ENCODE assay signal across 9 cellular contexts in the genomic region with DNA sequence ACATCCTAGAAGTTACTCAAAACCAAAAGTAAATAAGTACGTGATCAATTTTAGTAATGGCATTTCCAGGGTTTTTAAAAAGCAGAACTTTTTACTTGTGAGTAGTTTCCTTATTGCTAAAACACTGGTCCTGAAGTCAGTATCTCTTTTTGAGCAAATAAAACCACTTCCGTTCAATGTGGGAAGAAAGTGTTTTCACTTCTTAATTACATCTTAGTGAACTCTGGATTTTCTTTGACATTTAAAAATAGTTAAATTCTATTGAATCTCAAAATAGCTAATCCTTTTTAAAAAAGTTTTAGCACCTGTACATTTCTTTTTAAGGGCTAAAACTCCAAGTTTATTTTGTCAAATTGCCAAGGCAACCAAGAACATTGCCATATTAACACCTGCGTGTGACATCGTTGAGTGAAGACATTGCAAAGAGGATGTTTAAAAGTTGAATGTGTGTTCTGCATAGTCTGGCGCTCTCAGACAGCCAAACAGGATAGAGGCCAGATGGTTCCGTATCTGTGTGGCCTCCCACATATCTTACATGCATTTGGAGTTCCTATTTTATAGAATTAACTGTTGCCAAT. TPM values are rescaled to one million over a fixed set of nuclear protein-coding genes. Genes with fewer than 3 reads are reported as not detected.
DNase-seq lines count a peak whose midpoint lies in the region; ATAC-seq, FAIRE-seq and TF ChIP-seq lines count a peak whose summit lies in the region.
"Had no signal": no experiment of that assay in that cellular context is flagged by ENCODE, and none has a peak within 500 bp of the region (broad histone marks: within the 10 kb centered on the region; RNA-seq: fewer than 3 reads in every experiment).

No MANE protein-coding gene starts in this region.

- CTCF ChIA-PET in activated naive CD4-positive, alpha-beta T cell treated with anti-CD3 and anti-CD28 coated beads for 36 hours (lab: Charles Lee) = interaction anchor here (0.5 to 4.3 kb wide), 18 partner anchors 8 to 885 kb away, joined by 3 to 31 read pairs (median 4); no protein-coding TSS in a partner anchor

- peak; percentile 44 for DNase-seq in activated naive CD4-positive, alpha-beta T cell treated with anti-CD3 and anti-CD28 coated beads for 36 hours
- DNase-seq in activated naive CD4-positive, alpha-beta T cell treated with Interleukin-2 at 50 U/mL for 16 hours = no peak
- peak; percentile 37 to 50 (median 46) for DNase-seq in immature natural killer cell
- no peak for DNase-seq in cerebellar nuclear complex (lab: John Stamatoyannopoulos, UW)
- no peak for DNase-seq in WERI-Rb-1
- DNase-seq in urothelium cell line (ENCODE audit: low spot score) = no peak

- intact Hi-C loops in activated naive CD4-positive, alpha-beta T cell treated with anti-CD3 and anti-CD28 coated beads for 36 hours (cut with micrococcal nuclease) = loop anchor here (1.0 to 10.0 kb wide), 15 partner anchors 26 to 1101 kb away; partner anchors contain the start of genes CLP1 and UBE2L6

- peak overlapping the region; percentile 70 for H3K4me2 ChIP-seq in OCI-LY3 (ENCODE audit: low read length)

- no peak for TF ChIP-seq CTCF in OCI-LY3 (IDR thresholded peaks at IDR 0.05; ENCODE audit: low read depth, low read length)
- no peak for TF ChIP-seq CTCF in WERI-Rb-1 (IDR thresholded peaks at IDR 0.05; ENCODE audit: low read depth, low read length)

- no peaks in the 10 kb centered on the region for H3K79me2 ChIP-seq in OCI-LY3 (ENCODE audit: low read length)

- ATAC-seq in HG02943 (IDR thresholded peaks at IDR 0.05; ENCODE audit: low read depth, unreplicated experiment) = peak; percentile 82

- H3K27me3 Mint-ChIP-seq in activated naive CD4-positive, alpha-beta T cell treated with anti-CD3 and anti-CD28 coated beads for 36 hours (ENCODE audit: low read depth) = no peaks in the 10 kb centered on the region
- H3K27me3 Mint-ChIP-seq in immature natural killer cell (ENCODE audit: low read depth in 3 of 3) = peaks cover 0 to 3% (median 0%) of the 10 kb centered on the region in 3 donors

- H3K9ac ChIP-seq in OCI-LY3 (ENCODE audit: low read length) = peak overlapping the region; percentile 20; the same call in 1 of the 2 replicates

- peaks cover 20% of the 10 kb centered on the region for H3K36me3 ChIP-seq in OCI-LY3 (replicated peaks; ENCODE audit: low read depth, low read length)
- no peaks in the 10 kb centered on the region for H3K36me3 ChIP-seq in WERI-Rb-1

- peaks cover 58% of the 10 kb centered on the region for H3K4me1 Mint-ChIP-seq in activated naive CD4-positive, alpha-beta T cell treated with anti-CD3 and anti-CD28 coated beads for 36 hours (ENCODE audit: low read depth)
- H3K4me1 Mint-ChIP-seq in immature natural killer cell = peaks cover 36 to 37% of the 10 kb centered on the region in 2 donors

- no peak overlapping the region for H2AFZ ChIP-seq in OCI-LY3 (ENCODE audit: low read depth, low read length)

- no peaks in the 10 kb centered on the region for H4K20me1 ChIP-seq in OCI-LY3 (ENCODE audit: insufficient read depth, low read length)

- peaks cover 32% of the 10 kb centered on the region for H3K27me3 ChIP-seq in OCI-LY3 (ENCODE audit: low read depth, low read length)
- peaks cover 45% of the 10 kb centered on the region for H3K27me3 ChIP-seq in WERI-Rb-1 (ENCODE audit: insufficient read depth, low read depth, severe bottlenecking)

- FAIRE-seq in urothelium cell line (lab: Jason Lieb, UNC) = no peak

- H3K9me3 ChIP-seq in OCI-LY3 (ENCODE audit: insufficient read depth, low read length) = no peaks in the 10 kb centered on the region
- no peaks in the 10 kb centered on the region for H3K9me3 ChIP-seq in WERI-Rb-1 (ENCODE audit: severe bottlenecking)

- H3K36me3 Mint-ChIP-seq in activated naive CD4-positive, alpha-beta T cell treated with anti-CD3 and anti-CD28 coated beads for 36 hours (ENCODE audit: low read depth) = peaks cover 29% of the 10 kb centered on the region
- peaks cover 10 to 17% (median 14%) of the 10 kb centered on the region in 3 donors for H3K36me3 Mint-ChIP-seq in immature natural killer cell

- H3K27ac Mint-ChIP-seq in activated naive CD4-positive, alpha-beta T cell treated with anti-CD3 and anti-CD28 coated beads for 36 hours = peak overlapping the region; percentile 86
- H3K27ac Mint-ChIP-seq in immature natural killer cell = peak overlapping the region; percentile 89 to 95 (median 92)

- peak overlapping the region; percentile 34 for H3K4me3 ChIP-seq in OCI-LY3 (ENCODE audit: low read length)
- no peak overlapping the region for H3K4me3 ChIP-seq in WERI-Rb-1 (ENCODE audit: low read depth, low read length)

- peak overlapping the region; percentile 61 for H3K4me3 Mint-ChIP-seq in activated naive CD4-positive, alpha-beta T cell treated with anti-CD3 and anti-CD28 coated beads for 36 hours
- H3K4me3 Mint-ChIP-seq in immature natural killer cell = peak overlapping the region; percentile 68 to 79 (median 73)

- H3K9me3 Mint-ChIP-seq in activated naive CD4-positive, alpha-beta T cell treated with anti-CD3 and anti-CD28 coated beads for 36 hours = no peaks in the 10 kb centered on the region
- H3K9me3 Mint-ChIP-seq in immature natural killer cell = no peaks in the 10 kb centered on the region

- H3K4me1 ChIP-seq in OCI-LY3 (ENCODE audit: low read length) = peaks cover 34% of the 10 kb centered on the region

- H3K27ac ChIP-seq in OCI-LY3 (ENCODE audit: low read length) = peak overlapping the region; percentile 79
- H3K27ac ChIP-seq in WERI-Rb-1 = no peak overlapping the region

RNA-seq across cellular contexts. Expression of gene OR5B21, which starts 17.2 kb away (rescaled TPM):
- not detected for total RNA-seq in activated naive CD4-positive, alpha-beta T cell treated with anti-CD3 and anti-CD28 coated beads for 36 hours
- not detected for polyA plus RNA-seq in immature natural killer cell
- polyA plus RNA-seq: BJ had no signal

RNA-seq across cellular contexts. Expression of gene LPXN, which starts 50.5 kb away (rescaled TPM):
- total RNA-seq in activated naive CD4-positive, alpha-beta T cell treated with anti-CD3 and anti-CD28 coated beads for 36 hours = 10 to 100 TPM; 84.9 to 85.1 TPM
- polyA plus RNA-seq in immature natural killer cell = 100 to 1,000 TPM; 153 to 217 (median 197) TPM

RNA-seq across cellular contexts. Expression of gene ZFP91, which starts 53.7 kb away (rescaled TPM):
- total RNA-seq in activated naive CD4-positive, alpha-beta T cell treated with anti-CD3 and anti-CD28 coated beads for 36 hours = 10 to 100 TPM; 30.5 to 32.6 TPM
- 10 to 100 TPM in 2 of 3 donors, 1 to 10 TPM in 1; 6.6 to 15.4 (median 10.8) TPM for polyA plus RNA-seq in immature natural killer cell

Comparison
In these comparisons a context has a peak if more than half of its experiments do, and no peak if none do; other contexts are left out.
1. DNase-seq: peak in activated naive CD4-positive, alpha-beta T cell treated with anti-CD3 and anti-CD28 coated beads for 36 hours (single experiment) and immature natural killer cell (3 of 3); none in activated naive CD4-positive, alpha-beta T cell treated with Interleukin-2 at 50 U/mL for 16 hours (single experiment), cerebellar nuclear complex (0 of 2), WERI-Rb-1 (single experiment) and urothelium cell line (single experiment).